In genomic region chr1:169368406-169368769, GRCh38 we compare ENCODE assay signal across 8 cellular contexts. TPM values are rescaled to one million over a fixed set of nuclear protein-coding genes. Genes with fewer than 3 reads are reported as not detected.
DNase-seq lines count a peak whose midpoint lies in the region; ATAC-seq and TF ChIP-seq lines count a peak whose summit lies in the region.

No MANE protein-coding gene starts in this region.

- ATAC-seq in HG03565 (IDR thresholded peaks at IDR 0.05; ENCODE audit: unreplicated experiment) = no peak

- peaks cover 21 to 30% of the 10 kb centered on the region in 2 donors for H3K36me3 Mint-ChIP-seq in CD14-positive monocyte

- peak overlapping the region; percentile 76 for H3K9ac ChIP-seq in rectal smooth muscle tissue (ENCODE audit: low read length)

- peaks cover 4% of the 10 kb centered on the region for H3K4me1 ChIP-seq in rectal smooth muscle tissue (ENCODE audit: control insufficient read depth, insufficient read depth, low read length)

- H3K4me3 Mint-ChIP-seq in CD14-positive monocyte = no peak overlapping the region

- DNase-seq in GM12864 (ENCODE audit: low read depth) (no peak), LoVo (ENCODE audit: low spot score) (peak; percentile 22), fibroblast of mammary gland (ENCODE audit: low read depth) (peak; percentile 15), globus pallidus (ENCODE audit: low spot score) (no peak), CD14-positive monocyte (ENCODE audit: low spot score) (no peak)
- DNase-seq in activated CD8-positive, alpha-beta memory T cell treated with anti-CD3 and anti-CD28 coated beads, Interleukin-2, amount 50 U/mL, for 48 hours = peak; percentile 63

- intact Hi-C loops in CD14-positive monocyte (cut with micrococcal nuclease) = loop anchor here in 1 of 2 donors (5.0 to 10.0 kb wide), 3 partner anchors 119 to 526 kb away; partner anchors contain the start of genes ATP1B1, SCYL3 and SLC19A2

- H3K4me3 ChIP-seq in GM12864 (ENCODE audit: low read depth, low read length) (peak overlapping the region; percentile 95), fibroblast of mammary gland (ENCODE audit: control insufficient read depth, low read depth, low read length) (peak overlapping the region; percentile 69), rectal smooth muscle tissue (ENCODE audit: low read length) (peak overlapping the region; percentile 92)

- H3K27ac ChIP-seq in rectal smooth muscle tissue (ENCODE audit: low read depth, low read length) = peak overlapping the region; percentile 89

- H3K27ac Mint-ChIP-seq in CD14-positive monocyte = no peak overlapping the region

- H3K9me3 Mint-ChIP-seq in CD14-positive monocyte = peaks cover 0 to 5% (median 5%) of the 10 kb centered on the region in 7 donors

- H3K36me3 ChIP-seq in rectal smooth muscle tissue (ENCODE audit: control insufficient read depth, insufficient read depth, low read length) = peaks cover 4% of the 10 kb centered on the region

- TF ChIP-seq CTCF in GM12864 (IDR thresholded peaks at IDR 0.05; ENCODE audit: low read depth, low read length, missing control alignments) = no peak
- no peak for TF ChIP-seq CTCF in fibroblast of mammary gland (conservative IDR thresholded peaks at IDR 0.05; ENCODE audit: control insufficient read depth, insufficient read depth, low read depth, low read length)
- TF ChIP-seq CTCF in CD14-positive monocyte (IDR thresholded peaks at IDR 0.05) = no peak

- H3K4me1 Mint-ChIP-seq in CD14-positive monocyte = peaks cover 9% of the 10 kb centered on the region

- no peaks in the 10 kb centered on the region for H3K27me3 ChIP-seq in rectal smooth muscle tissue (ENCODE audit: control insufficient read depth, insufficient read depth, low read length)

- H3K27me3 Mint-ChIP-seq in CD14-positive monocyte (ENCODE audit: low read depth in 3 of 3) = no peaks in the 10 kb centered on the region

RNA-seq across cellular contexts. Expression of gene BLZF1, which starts 0.4 kb away (rescaled TPM):
- polyA plus RNA-seq in CD14-positive monocyte = 1 to 10 TPM; 4.8 to 7.9 TPM

RNA-seq across cellular contexts. Expression of gene NME7, which starts 0.8 kb away (rescaled TPM):
- 1 to 10 TPM; 6.0 to 8.0 TPM for polyA plus RNA-seq in CD14-positive monocyte

RNA-seq across cellular contexts. Expression of gene CCDC181, which starts 58.9 kb away (rescaled TPM):
- polyA plus RNA-seq in CD14-positive monocyte = not detected

Comparison
In these comparisons a context has a peak if more than half of its experiments do, and no peak if none do; other contexts are left out.
1. DNase-seq: peak in LoVo (single experiment), activated CD8-positive, alpha-beta memory T cell treated with anti-CD3 and anti-CD28 coated beads, Interleukin-2, amount 50 U/mL, for 48 hours (single experiment) and fibroblast of mammary gland (single experiment); none in GM12864 (single experiment), globus pallidus (single experiment) and CD14-positive monocyte (single experiment).
2. Peak in every context shown above with its lines, with median percentiles within 50 percentile points of each other: H3K4me3 ChIP-seq.